Comparison of ENCODE assay signal across 17 cellular contexts in genomic region chr12:2390850-2391390, GRCh38.
A peak's percentile ranks its signal among the peaks of the same experiment; 100 is the strongest.
DNase-seq lines count a peak whose midpoint lies in the region; ATAC-seq, FAIRE-seq and TF ChIP-seq lines count a peak whose summit lies in the region.
"Had no signal": no experiment of that assay in that cellular context is flagged by ENCODE, and none has a peak within 500 bp of the region (broad histone marks: within the 10 kb centered on the region; RNA-seq: fewer than 3 reads in every experiment).

No MANE protein-coding gene starts in this region.

- no peak overlapping the region for H3K4me3 Mint-ChIP-seq in natural killer cell treated with Interleukin-12 subunit alpha and Interleukin-12 subunit beta and Interleukin-15 and Interleukin-18, amount 100 ng/mL, for 72 hours
- H3K4me3 Mint-ChIP-seq in natural killer cell = no peak overlapping the region
- H3K4me3 Mint-ChIP-seq in nephron progenitor cell = no peak overlapping the region
- H3K4me3 Mint-ChIP-seq: CD4-positive, CD25-positive, alpha-beta regulatory T cell; GM23338; HFFc6 had no signal

- no peak for FAIRE-seq in HepG2 (lab: Jason Lieb, UNC)
- FAIRE-seq: GM12878, GM18507 had no signal

- H2AFZ ChIP-seq in HepG2 (ENCODE audit: low read length) = no peak overlapping the region
- H2AFZ ChIP-seq: GM23338 had no signal

- no peak for ATAC-seq in natural killer cell treated with Interleukin-12 subunit alpha and Interleukin-12 subunit beta and Interleukin-15 and Interleukin-18, amount 100 ng/mL, for 72 hours
- ATAC-seq in natural killer cell (no peak), HepG2 (no peak)
- ATAC-seq: GM12878, GM23338 had no signal

- TF ChIP-seq CTCF in natural killer cell (IDR thresholded peaks at IDR 0.05) (no peak), HepG2 (CRISPR knock-in tag; IDR thresholded peaks at IDR 0.05) (no peak), nephron progenitor cell (IDR thresholded peaks at IDR 0.05) (no peak)

- H3K4me3 ChIP-seq in HepG2 (replicated peaks in 1 of 3; ENCODE audit: insufficient read depth in 1 of 3, low read depth in 2 of 3, low read length in 3 of 3) = no peak overlapping the region
- H3K4me3 ChIP-seq: BLaER1 treated with 17β-estradiol and CSF1 and Interleukin-3, amounts not matched to agents 10 nM and 100 nM; GM12878; GM23338; HAP-1 had no signal

- intact Hi-C loops in natural killer cell (cut with micrococcal nuclease) = no loop called here
- intact Hi-C loops in HepG2 (cut with micrococcal nuclease; ENCODE audit: unreplicated experiment) = no loop called here

- TF ChIP-seq EP300 in HepG2 (IDR thresholded peaks at IDR 0.05; ENCODE audit: low read depth in 2 of 2, low read length in 2 of 2) = no peak
- no peak for TF ChIP-seq EP300 in HepG2 (CRISPR knock-in tag; IDR thresholded peaks at IDR 0.05; ENCODE audit: borderline replicate concordance)

- no peak for TF ChIP-seq RAD21 in HepG2 (CRISPR knock-in tag; IDR thresholded peaks at IDR 0.05)

- H3K27me3 ChIP-seq in HepG2 (ENCODE audit: control insufficient read depth in 1 of 2, insufficient read depth in 2 of 2, low read length in 2 of 2) = peaks cover 1 to 16% of the 10 kb centered on the region in 2 experiments; a peak in 1 of 5 replicates
- H3K27me3 ChIP-seq: BLaER1 treated with 17β-estradiol and CSF1 and Interleukin-3, amounts not matched to agents 10 nM and 100 nM had no signal

- H3K79me2 ChIP-seq in HepG2 (ENCODE audit: insufficient read depth, low read length) = no peaks in the 10 kb centered on the region

- no peak overlapping the region for H3K27ac Mint-ChIP-seq in natural killer cell treated with Interleukin-12 subunit alpha and Interleukin-12 subunit beta and Interleukin-15 and Interleukin-18, amount 100 ng/mL, for 72 hours
- no peak overlapping the region for H3K27ac Mint-ChIP-seq in natural killer cell
- peak overlapping the region; percentile 57 for H3K27ac Mint-ChIP-seq in nephron progenitor cell
- H3K27ac Mint-ChIP-seq: CD4-positive, CD25-positive, alpha-beta regulatory T cell; GM23338; HFFc6 had no signal

- in situ Hi-C loops in HepG2 (cut with HindIII; ENCODE audit: extremely low pct_ligation_motif_present, low pct_unique_long_range_greater_than_20kb) = no loop called here

- CTCF ChIA-PET in HepG2 (lab: Yijun Ruan, JAX; ENCODE audit: low intra/inter-chr PET ratio, low total read pairs) = no interaction called here

- peaks cover 6 to 13% of the 10 kb centered on the region in 2 donors for H3K27me3 Mint-ChIP-seq in natural killer cell treated with Interleukin-12 subunit alpha and Interleukin-12 subunit beta and Interleukin-15 and Interleukin-18, amount 100 ng/mL, for 72 hours
- H3K27me3 Mint-ChIP-seq in natural killer cell (ENCODE audit: low read depth in 2 of 2) (peaks cover 0 to 2% of the 10 kb centered on the region in 2 donors), nephron progenitor cell (ENCODE audit: low read depth, poor library complexity) (peaks cover 14% of the 10 kb centered on the region)
- H3K27me3 Mint-ChIP-seq: CD4-positive, CD25-positive, alpha-beta regulatory T cell had no signal

- no peak overlapping the region for H3K27ac ChIP-seq in HepG2 (ENCODE audit: extremely low read length, insufficient read depth, low read length)
- H3K27ac ChIP-seq: BLaER1 treated with 17β-estradiol and CSF1 and Interleukin-3, amounts not matched to agents 10 nM and 100 nM had no signal

- no peaks in the 10 kb centered on the region for H3K4me1 Mint-ChIP-seq in natural killer cell treated with Interleukin-12 subunit alpha and Interleukin-12 subunit beta and Interleukin-15 and Interleukin-18, amount 100 ng/mL, for 72 hours (ENCODE audit: low read depth in 2 of 2)
- H3K4me1 Mint-ChIP-seq in natural killer cell (no peaks in the 10 kb centered on the region), nephron progenitor cell (peaks cover 15% of the 10 kb centered on the region)
- H3K4me1 Mint-ChIP-seq: CD4-positive, CD25-positive, alpha-beta regulatory T cell had no signal

- no peak overlapping the region for H3K9ac ChIP-seq in HepG2 (ENCODE audit: insufficient read depth, low read depth, low read length)
- H3K9ac ChIP-seq: BLaER1 treated with 17β-estradiol and CSF1 and Interleukin-3, amounts not matched to agents 10 nM and 100 nM had no signal

- no peaks in the 10 kb centered on the region for H3K9me3 Mint-ChIP-seq in natural killer cell treated with Interleukin-12 subunit alpha and Interleukin-12 subunit beta and Interleukin-15 and Interleukin-18, amount 100 ng/mL, for 72 hours
- H3K9me3 Mint-ChIP-seq in natural killer cell (no peaks in the 10 kb centered on the region), nephron progenitor cell (no peaks in the 10 kb centered on the region)
- H3K9me3 Mint-ChIP-seq: GM23338, HFFc6 had no signal

- DNase-seq in natural killer cell treated with Interleukin-12 subunit alpha and Interleukin-12 subunit beta and Interleukin-15 and Interleukin-18, amount 100 ng/mL, for 72 hours (ENCODE audit: low spot score) = peak; percentile 51
- DNase-seq in natural killer cell = no peak
- DNase-seq in HepG2 (ENCODE audit: low spot score) = no peak
- DNase-seq in nephron progenitor cell = no peak
- DNase-seq in HPDE6-E6E7 (ENCODE audit: extremely low spot score) = no peak
- DNase-seq in nucleus accumbens (lab: John Stamatoyannopoulos, UW) = no peak
- no peak for DNase-seq in AML-193 (lab: John Stamatoyannopoulos, UW)
- no peak for DNase-seq in activated naive CD4-positive, alpha-beta T cell treated with Interleukin-2 at 50 U/mL for 16 hours
- DNase-seq: 8988T; CD4-positive, CD25-positive, alpha-beta regulatory T cell; DMS 273 treated with DMSO at 0.1 percent for 48 hours had no signal

- no peak for TF ChIP-seq POLR2A in HepG2 (IDR thresholded peaks at IDR 0.05; ENCODE audit: insufficient read depth in 1 of 2, low read depth in 2 of 2, low read length in 2 of 2)

- H3K9me3 ChIP-seq in HepG2 (ENCODE audit: low read length) = no peaks in the 10 kb centered on the region
- H3K9me3 ChIP-seq: BLaER1 treated with 17β-estradiol and CSF1 and Interleukin-3, amounts not matched to agents 10 nM and 100 nM; HAP-1 had no signal

- no peak overlapping the region for H3K4me2 ChIP-seq in HepG2 (ENCODE audit: low read depth, low read length)
- H3K4me2 ChIP-seq: BLaER1 treated with 17β-estradiol and CSF1 and Interleukin-3, amounts not matched to agents 10 nM and 100 nM; GM23338 had no signal

- 34% methylated on average over 10 of the region's 10 CpGs for WGBS in HepG2 (ENCODE audit: low lambda C conversion rate)

- no peaks in the 10 kb centered on the region for H3K36me3 ChIP-seq in HepG2 (replicated peaks in 1 of 2; ENCODE audit: control insufficient read depth in 1 of 2, insufficient read depth in 2 of 2, low read length in 2 of 2)
- H3K36me3 ChIP-seq: BLaER1 treated with 17β-estradiol and CSF1 and Interleukin-3, amounts not matched to agents 10 nM and 100 nM; HAP-1 had no signal

- H3K36me3 Mint-ChIP-seq in natural killer cell treated with Interleukin-12 subunit alpha and Interleukin-12 subunit beta and Interleukin-15 and Interleukin-18, amount 100 ng/mL, for 72 hours = no peaks in the 10 kb centered on the region
- H3K36me3 Mint-ChIP-seq in natural killer cell = no peaks in the 10 kb centered on the region
- H3K36me3 Mint-ChIP-seq in nephron progenitor cell (ENCODE audit: low read depth) = no peaks in the 10 kb centered on the region
- H3K36me3 Mint-ChIP-seq: CD4-positive, CD25-positive, alpha-beta regulatory T cell had no signal

- POLR2A ChIA-PET in HepG2 (lab: Yijun Ruan, JAX) = no interaction called here

- H3K4me1 ChIP-seq in HepG2 (ENCODE audit: insufficient read depth, low read length) = no peaks in the 10 kb centered on the region
- H3K4me1 ChIP-seq: BLaER1 treated with 17β-estradiol and CSF1 and Interleukin-3, amounts not matched to agents 10 nM and 100 nM; HAP-1 had no signal

- no peaks in the 10 kb centered on the region for H4K20me1 ChIP-seq in HepG2 (ENCODE audit: insufficient read depth, low read length)
- H4K20me1 ChIP-seq: BLaER1 treated with 17β-estradiol and CSF1 and Interleukin-3, amounts not matched to agents 10 nM and 100 nM had no signal

- no TSS peak for BruUV-seq in HepG2 (replicated peaks; lab: Mats Ljungman, UMichigan)
